ENCODE assay signal across 10 cellular contexts in the genomic region with DNA sequence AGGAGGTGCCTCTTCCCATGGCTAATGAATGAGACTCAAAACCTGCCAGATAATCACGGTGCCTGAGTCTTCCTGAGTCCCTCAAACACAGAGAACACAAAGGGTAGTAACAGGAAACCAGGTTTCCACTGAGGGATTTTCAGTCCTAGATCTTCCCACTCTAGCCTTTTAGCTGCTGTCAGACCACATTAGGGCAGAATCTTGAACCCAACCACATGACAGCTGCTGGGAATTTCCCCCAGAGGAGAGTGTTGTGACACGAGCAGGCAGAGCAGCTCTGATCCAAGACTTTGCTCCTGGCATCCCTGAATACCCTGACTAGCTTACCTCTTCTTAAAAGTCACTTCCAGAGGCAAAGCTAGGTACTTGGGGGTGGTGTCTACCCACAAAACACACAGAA. TPM values are rescaled to one million over a fixed set of nuclear protein-coding genes. Genes with fewer than 3 reads are reported as not detected.
DNase-seq lines count a peak whose midpoint lies in the region; ATAC-seq and TF ChIP-seq lines count a peak whose summit lies in the region.
"Had no signal": no experiment of that assay in that cellular context is flagged by ENCODE, and none has a peak within 500 bp of the region (broad histone marks: within the 10 kb centered on the region; RNA-seq: fewer than 3 reads in every experiment).

No MANE protein-coding gene starts in this region.

- no peak overlapping the region for H3K4me2 ChIP-seq in mesenchymal stem cell (ENCODE audit: low read length, poor library complexity, severe bottlenecking)

- 64% methylated on average over 2 of the region's 2 CpGs for WGBS in mesenchymal stem cell

- H4K8ac ChIP-seq in mesenchymal stem cell (ENCODE audit: low read length), result no peak overlapping the region

- DNase-seq in GM10266 (ENCODE audit: extremely low spot score), result peak; percentile 41
- peak; percentile 29 for DNase-seq in RPMI7951 (ENCODE audit: low read depth)
- DNase-seq in mesenchymal stem cell, result peak; percentile 88
- no peak for DNase-seq in NCI-H2081 treated with DMSO at 0.1 percent for 48 hours (lab: John Stamatoyannopoulos, UW)
- DNase-seq in HPDE6-E6E7 (ENCODE audit: extremely low spot score), result no peak
- DNase-seq in NCI-H226, result no peak
- DNase-seq in NCI-H2227 (lab: John Stamatoyannopoulos, UW; ENCODE audit: unreplicated experiment), result no peak

- ATAC-seq in GM19438 (IDR thresholded peaks at IDR 0.05; ENCODE audit: low read depth, unreplicated experiment), result peak; percentile 51
- ATAC-seq: left lobe of liver had no signal

- no peak overlapping the region for H2AFZ ChIP-seq in mesenchymal stem cell (ENCODE audit: low read depth, low read length)

- H2AK5ac ChIP-seq in mesenchymal stem cell (ENCODE audit: low read length, severe bottlenecking), result no peak overlapping the region

- H3K27ac ChIP-seq in mesenchymal stem cell (ENCODE audit: low read length, poor library complexity, severe bottlenecking), result no peak overlapping the region
- H3K27ac ChIP-seq: tibial nerve had no signal

- no peak overlapping the region for H3K23ac ChIP-seq in mesenchymal stem cell (ENCODE audit: low read length in 2 of 2)

- H2BK15ac ChIP-seq in mesenchymal stem cell (ENCODE audit: low read depth, poor library complexity, severe bottlenecking), result no peak overlapping the region

- H2BK120ac ChIP-seq in mesenchymal stem cell (ENCODE audit: low read depth, low read length), result no peak overlapping the region

- no peak for TF ChIP-seq CTCF in GM10266 (IDR thresholded peaks at IDR 0.05; ENCODE audit: control insufficient read depth, insufficient read depth, low read depth, missing control alignments)

- H3K36me3 ChIP-seq in mesenchymal stem cell (ENCODE audit: control insufficient read depth in 1 of 2, insufficient read depth in 2 of 2, low read depth in 1 of 2, low read length in 2 of 2), result no peaks in the 10 kb centered on the region
- H3K36me3 ChIP-seq: tibial nerve had no signal

- H3K79me1 ChIP-seq in mesenchymal stem cell (replicated peaks; ENCODE audit: low read length, poor library complexity, severe bottlenecking), result no peaks in the 10 kb centered on the region

- no peak overlapping the region for H4K91ac ChIP-seq in mesenchymal stem cell (ENCODE audit: low read length)

- peak overlapping the region in 1 of 2 experiments; percentile 37 for H3K14ac ChIP-seq in mesenchymal stem cell (ENCODE audit: low read length in 2 of 2)

- no peaks in the 10 kb centered on the region for H3K9me3 ChIP-seq in mesenchymal stem cell (ENCODE audit: control insufficient read depth, low read length)
- H3K9me3 ChIP-seq: tibial nerve had no signal

- H3K18ac ChIP-seq in mesenchymal stem cell (ENCODE audit: low read depth in 1 of 2, low read length in 2 of 2), result peak overlapping the region in 1 of 2 experiments; percentile 61

- H3K9ac ChIP-seq in mesenchymal stem cell (ENCODE audit: low read length), result no peak overlapping the region

- peaks cover 0 to 12% of the 10 kb centered on the region in 2 experiments for H3K27me3 ChIP-seq in mesenchymal stem cell (ENCODE audit: control insufficient read depth in 1 of 2, insufficient read depth in 1 of 2, low read length in 2 of 2)
- H3K27me3 ChIP-seq: tibial nerve had no signal

- no peak overlapping the region for H2BK5ac ChIP-seq in mesenchymal stem cell (ENCODE audit: low read depth, low read length, poor library complexity, severe bottlenecking)

- H3K4ac ChIP-seq in mesenchymal stem cell (ENCODE audit: low read depth in 1 of 2, low read length in 2 of 2), result peak overlapping the region in 1 of 2 experiments; percentile 12

- peak overlapping the region in 1 of 2 experiments; percentile 76 for H2BK12ac ChIP-seq in mesenchymal stem cell (ENCODE audit: low read length in 2 of 2)

- peaks cover 3% of the 10 kb centered on the region for H3K4me1 ChIP-seq in mesenchymal stem cell (ENCODE audit: control insufficient read depth, insufficient read depth, low read depth, low read length)
- H3K4me1 ChIP-seq: tibial nerve had no signal

- no peak overlapping the region for H3K4me3 ChIP-seq in mesenchymal stem cell (ENCODE audit: insufficient read depth in 1 of 2, low read depth in 1 of 2, low read length in 2 of 2)
- H3K4me3 ChIP-seq: tibial nerve had no signal

RNA-seq across cellular contexts. Expression of gene HSPA9, which starts 28.3 kb away (rescaled TPM):
- total RNA-seq in RPMI7951 (2014; rRNA removed; shearing (Covaris generic)), result 172 and 209 TPM in 2 replicates
- 157 TPM for polyA plus RNA-seq in mesenchymal stem cell (2013, experiment 1 of 2)
- polyA plus RNA-seq in mesenchymal stem cell (2013, experiment 2 of 2), result 152 TPM

Comparison
In these comparisons a context has a peak if more than half of its experiments do, and no peak if none do; other contexts are left out.
1. DNase-seq: peak in GM10266 (single experiment), RPMI7951 (single experiment) and mesenchymal stem cell (single experiment); none in NCI-H2081 treated with DMSO at 0.1 percent for 48 hours (single experiment), HPDE6-E6E7 (single experiment), NCI-H226 (single experiment) and NCI-H2227 (single experiment).